In the genomic region with DNA sequence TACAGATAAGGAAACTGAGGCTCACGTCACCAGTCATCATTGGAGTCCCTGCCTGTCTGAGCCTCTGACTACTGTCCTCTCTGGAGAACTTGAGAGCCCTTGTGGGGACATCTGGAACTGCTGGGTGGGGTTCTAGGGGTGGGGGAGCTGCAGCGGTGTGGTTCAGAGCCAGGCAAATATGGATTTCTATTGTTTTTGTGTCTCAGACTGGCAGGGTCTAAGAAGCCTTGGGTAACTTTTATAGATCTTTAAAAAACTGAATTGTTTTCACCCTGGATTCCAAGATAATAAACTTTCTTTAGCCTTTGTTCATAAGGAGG, we compare ENCODE assay signal across 9 cellular contexts. TPM values are rescaled to one million over a fixed set of nuclear protein-coding genes. Genes with fewer than 3 reads are reported as not detected.
DNase-seq lines count a peak whose midpoint lies in the region; ATAC-seq, FAIRE-seq and TF ChIP-seq lines count a peak whose summit lies in the region.
"Had no signal": no experiment of that assay in that cellular context is flagged by ENCODE, and none has a peak within 500 bp of the region (broad histone marks: within the 10 kb centered on the region; RNA-seq: fewer than 3 reads in every experiment).

No MANE protein-coding gene starts in this region.

- DNase-seq in NCI-H2196 (lab: John Stamatoyannopoulos, UW; ENCODE audit: unreplicated experiment) (peak; percentile 22), NCI-H2196 treated with DMSO at 0.1 percent for 48 hours (lab: John Stamatoyannopoulos, UW; ENCODE audit: unreplicated experiment) (no peak), MG63 (peak; percentile 50), astrocyte (ENCODE audit: low read depth) (no peak), lung microvascular endothelial cell (ENCODE audit: low read depth in 2 of 2) (peak; percentile 30 to 56), DMS79 treated with DMSO at 0.1 percent for 48 hours (lab: John Stamatoyannopoulos, UW) (no peak), sciatic nerve (ENCODE audit: low spot score) (no peak), putamen (ENCODE audit: low spot score) (no peak)

- H3K36me3 ChIP-seq in MG63 (no peaks in the 10 kb centered on the region), astrocyte (ENCODE audit: insufficient read depth, low read length) (no peaks in the 10 kb centered on the region)

- no peak overlapping the region for H3K4me3 ChIP-seq in MG63
- no peak overlapping the region for H3K4me3 ChIP-seq in astrocyte (ENCODE audit: insufficient read depth, low read depth, low read length)

- peak overlapping the region; percentile 82 for H3K4me2 ChIP-seq in astrocyte (ENCODE audit: low read length)

- H2AFZ ChIP-seq in astrocyte (ENCODE audit: low read depth, low read length) = peak overlapping the region; percentile 44

- peak overlapping the region; percentile 100 for H3K27ac Mint-ChIP-seq in astrocyte (ENCODE audit: unreplicated experiment)

- H4K20me1 ChIP-seq in astrocyte (ENCODE audit: insufficient read depth, low read length) = no peaks in the 10 kb centered on the region

- peak; percentile 14 for TF ChIP-seq CTCF in astrocyte (IDR thresholded peaks at IDR 0.05; ENCODE audit: insufficient read depth, low read depth, low read length)

- FAIRE-seq in astrocyte (lab: Jason Lieb, UNC) = no peak

- H3K36me3 Mint-ChIP-seq in astrocyte (ENCODE audit: low read depth, unreplicated experiment) = peaks cover 1% of the 10 kb centered on the region
- H3K36me3 Mint-ChIP-seq: activated naive CD4-positive, alpha-beta T cell treated with anti-CD3 and anti-CD28 coated beads, Interleukin-2, amount 50 U/mL, for 24 hours had no signal

- H3K79me2 ChIP-seq in astrocyte (ENCODE audit: insufficient read depth, low read length) = no peaks in the 10 kb centered on the region

- H3K9me3 Mint-ChIP-seq in astrocyte (ENCODE audit: unreplicated experiment) = peaks cover 2% of the 10 kb centered on the region
- H3K9me3 Mint-ChIP-seq: activated naive CD4-positive, alpha-beta T cell treated with anti-CD3 and anti-CD28 coated beads, Interleukin-2, amount 50 U/mL, for 24 hours had no signal

- peak overlapping the region; percentile 79 for H3K9ac ChIP-seq in astrocyte (ENCODE audit: low read length)

- peaks cover 33% of the 10 kb centered on the region for H3K4me1 ChIP-seq in astrocyte (ENCODE audit: insufficient read depth, low read length)

- H3K9me3 ChIP-seq in MG63 (no peaks in the 10 kb centered on the region), astrocyte (ENCODE audit: insufficient read depth, low read depth, low read length) (no peaks in the 10 kb centered on the region)

- peak overlapping the region; percentile 95 for H3K27ac ChIP-seq in astrocyte (ENCODE audit: low read depth, low read length)

- H3K4me1 Mint-ChIP-seq in astrocyte (ENCODE audit: low read depth, unreplicated experiment) = peaks cover 29% of the 10 kb centered on the region

- H3K27me3 ChIP-seq in MG63 (no peaks in the 10 kb centered on the region), astrocyte (ENCODE audit: insufficient read depth, low read length) (no peaks in the 10 kb centered on the region)

- H3K27me3 Mint-ChIP-seq in astrocyte (ENCODE audit: low read depth, unreplicated experiment) = no peaks in the 10 kb centered on the region
- H3K27me3 Mint-ChIP-seq: activated naive CD4-positive, alpha-beta T cell treated with anti-CD3 and anti-CD28 coated beads, Interleukin-2, amount 50 U/mL, for 24 hours had no signal

- intact Hi-C loops in sciatic nerve (cut with DNase I) = loop anchor here (10.0 kb wide), 1 partner anchor 191 kb away; no protein-coding TSS in a partner anchor

- peak overlapping the region; percentile 61 for H3K4me3 Mint-ChIP-seq in astrocyte (ENCODE audit: unreplicated experiment)
- H3K4me3 Mint-ChIP-seq: activated naive CD4-positive, alpha-beta T cell treated with anti-CD3 and anti-CD28 coated beads, Interleukin-2, amount 50 U/mL, for 24 hours had no signal

- no peak for ATAC-seq in sciatic nerve

RNA-seq across cellular contexts. Expression of gene IER5, which starts 46.9 kb away (rescaled TPM):
- 10.5 and 17.8 TPM in 2 replicates for total RNA-seq in MG63 (2014; rRNA removed; shearing (Covaris generic); ENCODE audit: low replicate concordance)
- 23.2 and 28.3 TPM in 2 replicates for total RNA-seq in astrocyte
- 14.1 and 16.1 TPM in 2 replicates for total RNA-seq in lung microvascular endothelial cell
- total RNA-seq in sciatic nerve = 10.9 TPM

Comparison
In these comparisons a context has a peak if more than half of its experiments do, and no peak if none do; other contexts are left out.
1. DNase-seq: peak in NCI-H2196 (single experiment), MG63 (single experiment) and lung microvascular endothelial cell (2 of 2); none in NCI-H2196 treated with DMSO at 0.1 percent for 48 hours (single experiment), astrocyte (single experiment), DMS79 treated with DMSO at 0.1 percent for 48 hours (single experiment), sciatic nerve (single experiment) and putamen (single experiment).